8 cellular contexts compared by ENCODE assay signal in genomic region chr4:122930877-122931276, GRCh38. TPM values are rescaled to one million over a fixed set of nuclear protein-coding genes. Genes with fewer than 3 reads are reported as not detected.
DNase-seq lines count a peak whose midpoint lies in the region; ATAC-seq and TF ChIP-seq lines count a peak whose summit lies in the region.

No MANE protein-coding gene starts in this region.

- no peak overlapping the region for H3K27ac Mint-ChIP-seq in activated CD8-positive, alpha-beta T cell treated with anti-CD3 and anti-CD28 coated beads for 36 hours
- no peak overlapping the region for H3K27ac Mint-ChIP-seq in activated CD8-positive, alpha-beta T cell treated with anti-CD3 and anti-CD28 coated beads, Interleukin-2, amount 10 ng/mL, durations not matched to agents 7 days and 5 days
- no peak overlapping the region for H3K27ac Mint-ChIP-seq in type B pancreatic cell

- no peak for DNase-seq in activated CD8-positive, alpha-beta T cell treated with anti-CD3 and anti-CD28 coated beads for 36 hours
- no peak for DNase-seq in activated CD8-positive, alpha-beta T cell treated with anti-CD3 and anti-CD28 coated beads, Interleukin-2, amount 10 ng/mL, durations not matched to agents 7 days and 5 days
- DNase-seq in SK-MEL-5 (ENCODE audit: low read depth, low spot score) (peak; percentile 22), germinal center (ENCODE audit: low spot score) (peak; percentile 2), type B pancreatic cell (ENCODE audit: extremely low spot score, unreplicated experiment) (no peak)
- DNase-seq in activated effector memory CD4-positive, alpha-beta T cell treated with Interleukin-2 at 50 U/mL for 16 hours = no peak

- no peaks in the 10 kb centered on the region for H3K9me3 Mint-ChIP-seq in activated CD8-positive, alpha-beta T cell treated with anti-CD3 and anti-CD28 coated beads for 36 hours
- H3K9me3 Mint-ChIP-seq in activated CD8-positive, alpha-beta T cell treated with anti-CD3 and anti-CD28 coated beads, Interleukin-2, amount 10 ng/mL, durations not matched to agents 7 days and 5 days (ENCODE audit: insufficient read depth) = no peaks in the 10 kb centered on the region
- no peaks in the 10 kb centered on the region for H3K9me3 Mint-ChIP-seq in type B pancreatic cell

- intact Hi-C loops in activated CD8-positive, alpha-beta T cell treated with anti-CD3 and anti-CD28 coated beads for 36 hours (cut with micrococcal nuclease) = no loop called here

- TF ChIP-seq CTCF in activated CD8-positive, alpha-beta T cell treated with anti-CD3 and anti-CD28 coated beads for 36 hours (IDR thresholded peaks at IDR 0.05) = peak; percentile 70
- TF ChIP-seq CTCF in type B pancreatic cell (conservative IDR thresholded peaks at IDR 0.05) = peak; percentile 80

- POLR2A ChIA-PET in activated CD8-positive, alpha-beta T cell treated with anti-CD3 and anti-CD28 coated beads for 36 hours (lab: Charles Lee) = no interaction called here
- POLR2A ChIA-PET in activated CD8-positive, alpha-beta T cell treated with anti-CD3 and anti-CD28 coated beads, Interleukin-2, amount 10 ng/mL, durations not matched to agents 7 days and 5 days (lab: Charles Lee) = interaction anchor here (1.0 kb wide), 1 partner anchor 9 kb away, joined by 3 read pairs; the partner anchor contains the start of gene NUDT6

- H3K4me3 Mint-ChIP-seq in activated CD8-positive, alpha-beta T cell treated with anti-CD3 and anti-CD28 coated beads for 36 hours = no peak overlapping the region
- H3K4me3 Mint-ChIP-seq in activated CD8-positive, alpha-beta T cell treated with anti-CD3 and anti-CD28 coated beads, Interleukin-2, amount 10 ng/mL, durations not matched to agents 7 days and 5 days = no peak overlapping the region
- no peak overlapping the region for H3K4me3 Mint-ChIP-seq in type B pancreatic cell

- no peak for ATAC-seq in activated CD8-positive, alpha-beta T cell treated with anti-CD3 and anti-CD28 coated beads for 36 hours
- no peak for ATAC-seq in activated CD8-positive, alpha-beta T cell treated with anti-CD3 and anti-CD28 coated beads, Interleukin-2, amount 10 ng/mL, durations not matched to agents 7 days and 5 days
- ATAC-seq in HG03108 (IDR thresholded peaks at IDR 0.05; ENCODE audit: unreplicated experiment) (no peak), HG02642 (IDR thresholded peaks at IDR 0.05; ENCODE audit: poor library complexity, unreplicated experiment) (no peak)

- H3K36me3 Mint-ChIP-seq in activated CD8-positive, alpha-beta T cell treated with anti-CD3 and anti-CD28 coated beads for 36 hours (ENCODE audit: low read depth) = peaks cover 12% of the 10 kb centered on the region
- H3K36me3 Mint-ChIP-seq in activated CD8-positive, alpha-beta T cell treated with anti-CD3 and anti-CD28 coated beads, Interleukin-2, amount 10 ng/mL, durations not matched to agents 7 days and 5 days (ENCODE audit: low read depth) = peaks cover 33% of the 10 kb centered on the region
- H3K36me3 Mint-ChIP-seq in type B pancreatic cell = peaks cover 8% of the 10 kb centered on the region

- CTCF ChIA-PET in activated CD8-positive, alpha-beta T cell treated with anti-CD3 and anti-CD28 coated beads for 36 hours (lab: Charles Lee) = interaction anchor here (0.7 to 4.6 kb wide), 18 partner anchors 9 to 354 kb away, joined by 3 to 38 read pairs (median 3); partner anchors contain the start of genes BBS12 and NUDT6
- CTCF ChIA-PET in activated CD8-positive, alpha-beta T cell treated with anti-CD3 and anti-CD28 coated beads, Interleukin-2, amount 10 ng/mL, durations not matched to agents 7 days and 5 days (lab: Charles Lee) = interaction anchor here (1.0 to 2.6 kb wide), 12 partner anchors 9 to 1031 kb away, joined by 3 to 23 read pairs (median 6); partner anchors contain the start of genes BBS12 and NUDT6

- H3K4me1 Mint-ChIP-seq in activated CD8-positive, alpha-beta T cell treated with anti-CD3 and anti-CD28 coated beads for 36 hours (ENCODE audit: low read depth) = peaks cover 6% of the 10 kb centered on the region
- peaks cover 26% of the 10 kb centered on the region for H3K4me1 Mint-ChIP-seq in activated CD8-positive, alpha-beta T cell treated with anti-CD3 and anti-CD28 coated beads, Interleukin-2, amount 10 ng/mL, durations not matched to agents 7 days and 5 days (ENCODE audit: low read depth)
- H3K4me1 Mint-ChIP-seq in type B pancreatic cell (ENCODE audit: unreplicated experiment) = no peaks in the 10 kb centered on the region

- no peaks in the 10 kb centered on the region for H3K27me3 Mint-ChIP-seq in activated CD8-positive, alpha-beta T cell treated with anti-CD3 and anti-CD28 coated beads for 36 hours
- no peaks in the 10 kb centered on the region for H3K27me3 Mint-ChIP-seq in activated CD8-positive, alpha-beta T cell treated with anti-CD3 and anti-CD28 coated beads, Interleukin-2, amount 10 ng/mL, durations not matched to agents 7 days and 5 days (ENCODE audit: low read depth)
- H3K27me3 Mint-ChIP-seq in type B pancreatic cell = no peaks in the 10 kb centered on the region

- in situ Hi-C loops in SK-MEL-5 (cut with HindIII; ENCODE audit: low pct_unique_long_range_greater_than_20kb, low sequenced_read_pairs) = no loop called here

RNA-seq across cellular contexts. Expression of gene NUDT6, which starts 8.5 kb away (rescaled TPM):
- total RNA-seq in activated CD8-positive, alpha-beta T cell treated with anti-CD3 and anti-CD28 coated beads for 36 hours = 1 to 10 TPM; 4.4 to 5.7 TPM
- total RNA-seq in activated CD8-positive, alpha-beta T cell treated with anti-CD3 and anti-CD28 coated beads, Interleukin-2, amount 10 ng/mL, durations not matched to agents 7 days and 5 days = 10 to 100 TPM; 11.4 to 13.7 TPM
- 11.8 and 14.6 TPM in 2 replicates for total RNA-seq in SK-MEL-5 (2014; rRNA removed; shearing (Covaris generic))
- polyA plus RNA-seq in SK-MEL-5 (2015; cell fraction: cytosol; rRNA removed) = 5.6 and 8.7 TPM in 2 replicates
- polyA plus RNA-seq in SK-MEL-5 (2015; cell fraction: nucleus; rRNA removed) = 31.4 and 36.0 TPM in 2 replicates
- total RNA-seq in type B pancreatic cell (ENCODE audit: low replicate concordance) = 5.1 and 10.8 TPM in 2 replicates

Comparison
In these comparisons a context has a peak if more than half of its experiments do, and no peak if none do; other contexts are left out.
1. DNase-seq: peak in SK-MEL-5 (single experiment) and germinal center (single experiment); none in activated CD8-positive, alpha-beta T cell treated with anti-CD3 and anti-CD28 coated beads for 36 hours (single experiment), activated CD8-positive, alpha-beta T cell treated with anti-CD3 and anti-CD28 coated beads, Interleukin-2, amount 10 ng/mL, durations not matched to agents 7 days and 5 days (single experiment), type B pancreatic cell (single experiment) and activated effector memory CD4-positive, alpha-beta T cell treated with Interleukin-2 at 50 U/mL for 16 hours (single experiment).